ENCODE assay signal across 10 cellular contexts in the genomic region with DNA sequence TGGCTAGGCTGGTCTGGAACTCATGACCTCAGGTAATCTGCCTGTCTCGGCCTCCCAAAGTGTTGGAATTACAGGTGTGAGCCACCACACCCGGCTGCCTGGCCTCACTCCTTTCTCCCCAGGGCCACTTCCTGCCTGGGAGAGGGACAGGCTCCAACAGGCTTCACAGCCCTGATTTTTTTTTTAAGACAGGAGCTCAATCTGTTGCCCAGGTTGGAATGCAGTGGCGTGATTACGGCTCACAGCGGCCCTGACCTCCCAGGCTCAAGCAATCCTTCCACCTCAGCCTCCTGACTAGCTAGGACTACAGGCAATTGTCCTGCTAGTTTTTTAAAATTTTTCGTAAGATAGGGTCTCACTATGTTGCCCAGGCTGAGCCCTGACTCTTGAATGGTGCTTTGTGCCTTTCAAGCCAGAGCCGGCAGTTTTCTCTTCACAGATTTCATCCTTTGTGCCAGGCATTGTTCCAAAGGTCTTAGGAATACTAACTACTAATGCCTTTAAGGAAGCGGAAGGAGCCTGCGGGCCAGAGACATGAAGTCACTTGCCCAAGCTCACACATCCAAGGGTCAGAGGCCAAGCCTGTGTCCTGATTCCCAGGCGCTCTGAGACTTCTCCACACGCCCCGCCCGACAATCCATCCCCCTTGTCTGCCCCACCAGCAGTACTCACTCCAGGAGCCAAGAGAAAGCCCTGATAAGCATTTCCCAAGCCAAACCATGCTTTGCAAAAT. TPM values are rescaled to one million over a fixed set of nuclear protein-coding genes. Genes with fewer than 3 reads are reported as not detected.
DNase-seq lines count a peak whose midpoint lies in the region; ATAC-seq and TF ChIP-seq lines count a peak whose summit lies in the region.
"Had no signal": no experiment of that assay in that cellular context is flagged by ENCODE, and none has a peak within 500 bp of the region (broad histone marks: within the 10 kb centered on the region; RNA-seq: fewer than 3 reads in every experiment).

No MANE protein-coding gene starts in this region.

- no peak for TF ChIP-seq CTCF in uterus (IDR thresholded peaks at IDR 0.05)

- H3K4me1 ChIP-seq in esophagus (ENCODE audit: control insufficient read depth in 2 of 2, insufficient read depth in 2 of 2, low read length in 1 of 2) (peaks cover 0 to 1% of the 10 kb centered on the region in 2 donors), uterus (peaks cover 0 to 3% of the 10 kb centered on the region in 2 donors), SJCRH30 (peaks cover 4% of the 10 kb centered on the region; the same call in 1 of the 2 replicates)

- H3K9me3 ChIP-seq in esophagus (ENCODE audit: control insufficient read depth in 2 of 2, insufficient read depth in 1 of 2, low read depth in 1 of 2, low read length in 1 of 2) (no peaks in the 10 kb centered on the region), uterus (no peaks in the 10 kb centered on the region), SJCRH30 (replicated peaks) (no peaks in the 10 kb centered on the region)

- intact Hi-C loops in uterus (cut with DNase I; ENCODE audit: low total_unique reads): loop anchor here (10.0 kb wide), 1 partner anchor 57 kb away; no protein-coding TSS in a partner anchor

- no peak for ATAC-seq in GM21447 (IDR thresholded peaks at IDR 0.05; ENCODE audit: unreplicated experiment)

- H3K27me3 ChIP-seq in esophagus (ENCODE audit: control insufficient read depth in 1 of 2, insufficient read depth in 2 of 2, low read length in 2 of 2): no peaks in the 10 kb centered on the region
- H3K27me3 ChIP-seq in uterus: no peaks in the 10 kb centered on the region
- no peaks in the 10 kb centered on the region for H3K27me3 ChIP-seq in SJCRH30

- WGBS in esophagus, 2 donors: 44 to 58% methylated on average over 13 of the region's 13 CpGs

- peak; percentile 40 for DNase-seq in NCI-H146 (lab: John Stamatoyannopoulos, UW)
- no peak for DNase-seq in NCI-H146 treated with DMSO at 0.1 percent for 48 hours (lab: John Stamatoyannopoulos, UW; ENCODE audit: unreplicated experiment)
- DNase-seq in mesenteric fat pad (ENCODE audit: low spot score): peak; percentile 92
- peak; percentile 61 to 64 for DNase-seq in uterus
- no peak for DNase-seq in activated gamma-delta T cell treated with Interleukin-2 at 50 U/mL for 16 hours
- no peak for DNase-seq in SJCRH30

- H3K36me3 ChIP-seq in esophagus (ENCODE audit: control insufficient read depth in 2 of 2, insufficient read depth in 2 of 2, low read length in 1 of 2) (no peaks in the 10 kb centered on the region), uterus (no peaks in the 10 kb centered on the region), SJCRH30 (no peaks in the 10 kb centered on the region)

- no peak for TF ChIP-seq POLR2A in uterus (IDR thresholded peaks at IDR 0.05)

- H3K27ac ChIP-seq in esophagus (ENCODE audit: low read depth in 2 of 2, low read length in 1 of 2) (peak overlapping the region; percentile 47 to 63), uterus (peak overlapping the region in 1 of 2 donors; percentile 26), SJCRH30 (no peak overlapping the region)
- H3K27ac ChIP-seq: 22Rv1 had no signal

- H3K4me3 ChIP-seq in esophagus (ENCODE audit: low read depth in 1 of 2, low read length in 2 of 2) (no peak overlapping the region), uterus (no peak overlapping the region), SJCRH30 (no peak overlapping the region)

RNA-seq across cellular contexts. Expression of a gene that starts 19.2 kb away (rescaled TPM):
- polyA plus RNA-seq in esophagus: under 1 TPM; 0.19 to 0.29 TPM
- 2.4 TPM for total RNA-seq in mesenteric fat pad
- 1 to 10 TPM in 1 of 4 donors, not detected in 3; 1.5 TPM for total RNA-seq in uterus
- 0.20 and 0.97 TPM in 2 replicates for total RNA-seq in SJCRH30 (2014; rRNA removed; shearing (Covaris generic))
- total RNA-seq: NCI-H460 had no signal

RNA-seq across cellular contexts. Expression of a gene that starts 38.9 kb away (rescaled TPM):
- under 1 TPM in 1 of 2 donors, not detected in 1; 0.05 TPM for polyA plus RNA-seq in esophagus
- total RNA-seq in mesenteric fat pad (11.6 TPM), uterus (not detected)
- 106 and 116 TPM in 2 replicates for total RNA-seq in SJCRH30 (2014; rRNA removed; shearing (Covaris generic))
- total RNA-seq: NCI-H460 had no signal

RNA-seq across cellular contexts. Expression of a gene that starts 45.5 kb away (rescaled TPM):
- 10 to 100 TPM; 11.6 to 18.5 TPM for polyA plus RNA-seq in esophagus
- total RNA-seq in mesenteric fat pad (205 TPM), uterus (100 to 1,000 TPM in 2 of 4 donors, 10 to 100 TPM in 2; 29.9 to 150 (median 95.1) TPM)
- total RNA-seq in SJCRH30 (2014; rRNA removed; shearing (Covaris generic)): 102 and 109 TPM in 2 replicates

RNA-seq across cellular contexts. Expression of a gene that starts 50.5 kb away (rescaled TPM):
- polyA plus RNA-seq in esophagus: 10 to 100 TPM; 21.6 to 37.9 TPM
- total RNA-seq in mesenteric fat pad: 24.3 TPM
- 10 to 100 TPM in 2 of 4 donors, 1 to 10 TPM in 1, under 1 TPM in 1; 0.77 to 24.9 (median 15.4) TPM for total RNA-seq in uterus
- total RNA-seq in SJCRH30 (2014; rRNA removed; shearing (Covaris generic)): 11.5 TPM in 2 replicates

RNA-seq across cellular contexts. Expression of a gene that starts 50.6 kb away (rescaled TPM):
- 10 to 100 TPM; 31.9 to 63.8 TPM for polyA plus RNA-seq in esophagus
- total RNA-seq in mesenteric fat pad (36.7 TPM), uterus (10 to 100 TPM; 19.5 to 39.1 (median 33.6) TPM)
- 58.8 and 73.0 TPM in 2 replicates for total RNA-seq in SJCRH30 (2014; rRNA removed; shearing (Covaris generic))

Comparison
In these comparisons a context has a peak if more than half of its experiments do, and no peak if none do; other contexts are left out.
1. DNase-seq: peak in NCI-H146 (single experiment), mesenteric fat pad (single experiment) and uterus (2 of 2); none in NCI-H146 treated with DMSO at 0.1 percent for 48 hours (single experiment), activated gamma-delta T cell treated with Interleukin-2 at 50 U/mL for 16 hours (single experiment) and SJCRH30 (0 of 2).